ENCODE assay signal across 8 cellular contexts in genomic region chr1:43969746-43970466, GRCh38. TPM values are rescaled to one million over a fixed set of nuclear protein-coding genes. Genes with fewer than 3 reads are reported as not detected.
A peak's percentile ranks its signal among the peaks of the same experiment; 100 is the strongest.
DNase-seq lines count a peak whose midpoint lies in the region; FAIRE-seq and TF ChIP-seq lines count a peak whose summit lies in the region.

A gene with protein sequence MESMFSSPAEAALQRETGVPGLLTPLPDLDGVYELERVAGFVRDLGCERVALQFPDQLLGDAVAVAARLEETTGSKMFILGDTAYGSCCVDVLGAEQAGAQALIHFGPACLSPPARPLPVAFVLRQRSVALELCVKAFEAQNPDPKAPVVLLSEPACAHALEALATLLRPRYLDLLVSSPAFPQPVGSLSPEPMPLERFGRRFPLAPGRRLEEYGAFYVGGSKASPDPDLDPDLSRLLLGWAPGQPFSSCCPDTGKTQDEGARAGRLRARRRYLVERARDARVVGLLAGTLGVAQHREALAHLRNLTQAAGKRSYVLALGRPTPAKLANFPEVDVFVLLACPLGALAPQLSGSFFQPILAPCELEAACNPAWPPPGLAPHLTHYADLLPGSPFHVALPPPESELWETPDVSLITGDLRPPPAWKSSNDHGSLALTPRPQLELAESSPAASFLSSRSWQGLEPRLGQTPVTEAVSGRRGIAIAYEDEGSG (plus strand): TSS chr1:43970010. CDS start chr1:43970176, 166 bp downstream.

- H3K27me3 ChIP-seq in MG63, result no peaks in the 10 kb centered on the region
- no peaks in the 10 kb centered on the region for H3K27me3 ChIP-seq in neural cell (ENCODE audit: insufficient read depth, low read depth, low read length)
- H3K27me3 ChIP-seq in stomach, result no peaks in the 10 kb centered on the region

- 0 to 2% (median 1%) methylated on average over 36 to 47 of the region's 47 CpGs for WGBS in stomach, 5 donors

- intact Hi-C loops in stomach (cut with DNase I; ENCODE audit: low total_unique reads), result no loop called here

- TF ChIP-seq RAD21 in neural cell (conservative IDR thresholded peaks at IDR 0.05), result no peak

- TF ChIP-seq EP300 in neural cell (conservative IDR thresholded peaks at IDR 0.05; ENCODE audit: poor library complexity, severe bottlenecking) (no peak), stomach (IDR thresholded peaks at IDR 0.05) (no peak)

- DNase-seq in ELF-1 (ENCODE audit: low read depth, low spot score) (peak; percentile 96), H54 (ENCODE audit: insufficient read length, low spot score) (peak; percentile 99), MG63 (peak; percentile 98), SHP77 treated with DMSO at 0.1 percent for 48 hours (lab: John Stamatoyannopoulos, UW) (peak; percentile 89), fibroblast of the conjunctiva (ENCODE audit: low read depth) (peak; percentile 93), stomach (peak; percentile 97)
- peak; percentile 98 for DNase-seq in activated effector memory CD4-positive, alpha-beta T cell treated with anti-CD3 and anti-CD28 coated beads, Interleukin-2, amount 50 U/mL, for 16 hours

- H3K36me3 ChIP-seq in MG63, result peaks cover 22% of the 10 kb centered on the region
- H3K36me3 ChIP-seq in neural cell (ENCODE audit: insufficient read depth, low read length), result no peaks in the 10 kb centered on the region
- H3K36me3 ChIP-seq in stomach, result peaks cover 3 to 48% (median 40%) of the 10 kb centered on the region in 4 donors

- TF ChIP-seq POLR2A in H54 (IDR thresholded peaks at IDR 0.05; ENCODE audit: low read depth, low read length), result no peak
- no peak for TF ChIP-seq POLR2A in stomach (IDR thresholded peaks at IDR 0.05)

- H3K27ac ChIP-seq in neural cell (ENCODE audit: low read length) (no peak within 1 kb of the TSS), stomach (peak within 1 kb of the TSS in 3 of 5 donors; percentile 32 to 75 (median 54))

- no peak for TF ChIP-seq CTCF in neural cell (IDR thresholded peaks at IDR 0.05; ENCODE audit: poor library complexity, severe bottlenecking)
- TF ChIP-seq CTCF in stomach (IDR thresholded peaks at IDR 0.05), result peak in 3 of 7 experiments; percentile 3 to 41 (median 38)

- peak within 1 kb of the TSS; percentile 94 for H3K4me2 ChIP-seq in neural cell (ENCODE audit: low read length)

- no peaks in the 10 kb centered on the region for H3F3A ChIP-seq in neural cell (ENCODE audit: insufficient read depth, low read length, poor library complexity, severe bottlenecking)

- peaks cover 15 to 36% (median 28%) of the 10 kb centered on the region in 4 donors for H3K4me1 ChIP-seq in stomach

- H2AFZ ChIP-seq in neural cell (ENCODE audit: low read depth, low read length), result peak within 1 kb of the TSS; percentile 42

- H4K20me1 ChIP-seq in neural cell (ENCODE audit: insufficient read depth), result no peaks in the 10 kb centered on the region

- H3K4me3 ChIP-seq in MG63 (peak within 1 kb of the TSS; percentile 100), neural cell (ENCODE audit: low read length) (peak within 1 kb of the TSS; percentile 85), stomach (peak within 1 kb of the TSS; percentile 81 to 99 (median 93))

- FAIRE-seq in H54 (lab: Jason Lieb, UNC), result peak; percentile 66

- peaks cover under 1% of the 10 kb centered on the region for H3K79me2 ChIP-seq in neural cell (replicated peaks; ENCODE audit: insufficient read depth, low read length)

- H3K9ac ChIP-seq in neural cell (ENCODE audit: low read length), result peak within 1 kb of the TSS; percentile 60

- H3K9me2 ChIP-seq in neural cell (ENCODE audit: insufficient read depth, low read length), result no peaks in the 10 kb centered on the region

- H3K9me3 ChIP-seq in MG63, result no peaks in the 10 kb centered on the region
- no peaks in the 10 kb centered on the region for H3K9me3 ChIP-seq in neural cell (ENCODE audit: low read length)
- H3K9me3 ChIP-seq in stomach, result no peaks in the 10 kb centered on the region

TF ChIP-seq in neural cell, 6 proteins besides CTCF, POLR2A, EP300 and RAD21:
- TF ChIP-seq REST (IDR thresholded peaks at IDR 0.05; ENCODE audit: borderline replicate concordance), result no peak
- TF ChIP-seq MXI1 (conservative IDR thresholded peaks at IDR 0.05; ENCODE audit: poor library complexity, severe bottlenecking), result peak; percentile 99
- TF ChIP-seq TAF1 (IDR thresholded peaks at IDR 0.05; ENCODE audit: low read depth), result no peak
- no peak for TF ChIP-seq EZH2 (IDR thresholded peaks at IDR 0.05; ENCODE audit: borderline replicate concordance, insufficient read depth, low read length, poor library complexity, severe bottlenecking)
- peak; percentile 62 for TF ChIP-seq POLR2AphosphoS5 (IDR thresholded peaks at IDR 0.05)
- TF ChIP-seq SMC3 (conservative IDR thresholded peaks at IDR 0.05; ENCODE audit: poor library complexity), result no peak
TF ChIP-seq in neural cell: peak in this region for 2.

RNA-seq across cellular contexts. Expression of the gene that starts here (rescaled TPM):
- total RNA-seq in MG63 (2014; rRNA removed; shearing (Covaris generic); ENCODE audit: low replicate concordance), result 20.7 and 44.0 TPM in 2 replicates
- polyA plus RNA-seq in neural cell (26.0 and 29.2 TPM in 2 replicates), stomach (10 to 100 TPM; 10.2 to 13.7 (median 11.6) TPM)
- 13.1 and 16.3 TPM in 2 replicates for polyA minus RNA-seq in neural cell
- total RNA-seq in stomach, result 10 to 100 TPM in 4 of 5 donors, 1 to 10 TPM in 1; 6.4 to 93.2 (median 26.8) TPM
